In the genomic region with DNA sequence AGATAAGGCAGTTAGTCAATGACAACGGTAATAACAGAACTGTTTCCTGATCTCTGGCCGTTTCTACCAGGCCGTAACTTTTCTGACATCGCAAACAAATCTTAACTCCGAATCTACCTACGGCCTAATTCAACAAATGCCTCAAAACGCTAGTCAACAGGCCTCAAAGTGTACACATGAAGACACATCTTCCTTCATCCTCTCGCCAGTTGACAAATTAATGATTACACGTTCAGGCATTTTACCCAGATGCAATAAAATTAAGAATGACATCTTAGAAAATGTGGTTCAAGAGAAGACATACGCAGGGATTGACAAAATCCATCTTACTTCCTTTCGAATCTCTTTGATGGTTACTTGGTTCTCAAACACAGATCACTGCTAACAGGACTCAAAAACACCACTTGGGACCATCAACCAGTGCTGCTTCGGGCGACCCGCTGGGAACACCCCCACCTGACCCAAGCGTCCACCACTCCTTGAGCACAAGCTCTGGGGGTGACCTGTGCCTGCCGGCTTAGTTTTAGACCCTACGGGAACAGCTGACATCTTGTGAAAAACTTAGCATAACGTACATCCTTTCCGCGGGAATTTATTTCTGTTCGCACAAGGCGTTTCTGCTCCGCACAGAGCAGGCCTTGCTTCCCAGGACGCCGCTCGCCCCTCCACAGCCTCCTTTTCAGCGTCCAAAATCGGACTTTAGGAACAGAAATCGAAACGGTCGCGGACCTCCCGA, we compare ENCODE assay signal across 8 cellular contexts. TPM values are rescaled to one million over a fixed set of nuclear protein-coding genes. Genes with fewer than 3 reads are reported as not detected.
DNase-seq lines count a peak whose midpoint lies in the region; ATAC-seq lines count a peak whose summit lies in the region.

No MANE protein-coding gene starts in this region.

- ATAC-seq in GM19467 (IDR thresholded peaks at IDR 0.05; ENCODE audit: unreplicated experiment) (peak; percentile 2), esophagus mucosa (peak; percentile 34)

- peaks cover 13 to 50% (median 41%) of the 10 kb centered on the region in 11 experiments; a peak in 21 of 22 replicates for H3K27me3 ChIP-seq in BLaER1 treated with 17β-estradiol and CSF1 and Interleukin-3, amounts not matched to agents 10 nM and 100 nM
- H3K27me3 ChIP-seq in MG63: no peaks in the 10 kb centered on the region
- H3K27me3 ChIP-seq in muscle layer of colon (ENCODE audit: control insufficient read depth in 1 of 2, insufficient read depth in 2 of 2, low read length in 2 of 2): no peaks in the 10 kb centered on the region

- H3K9ac ChIP-seq in BLaER1 treated with 17β-estradiol and CSF1 and Interleukin-3, amounts not matched to agents 10 nM and 100 nM: peak overlapping the region; percentile 89 to 97 (median 95)
- H3K9ac ChIP-seq in muscle layer of colon (ENCODE audit: low read length): peak overlapping the region; percentile 36

- peak overlapping the region; percentile 80 to 97 (median 94) for H3K27ac ChIP-seq in BLaER1 treated with 17β-estradiol and CSF1 and Interleukin-3, amounts not matched to agents 10 nM and 100 nM
- H3K27ac ChIP-seq in muscle layer of colon (ENCODE audit: low read depth, low read length): peak overlapping the region; percentile 88

- H3K9me3 ChIP-seq in BLaER1 treated with 17β-estradiol and CSF1 and Interleukin-3, amounts not matched to agents 10 nM and 100 nM (replicated peaks in 1 of 11): no peaks in the 10 kb centered on the region
- H3K9me3 ChIP-seq in MG63 (no peaks in the 10 kb centered on the region), muscle layer of colon (ENCODE audit: low read length) (no peaks in the 10 kb centered on the region)

- peak; percentile 48 for DNase-seq in MG63
- DNase-seq in activated T-cell treated with anti-CD3 and anti-CD28 coated beads for 24 hours (ENCODE audit: low read depth): peak; percentile 16
- DNase-seq in superior temporal gyrus (ENCODE audit: extremely low spot score): peak; percentile 61
- no peak for DNase-seq in SHP77 treated with DMSO at 0.1 percent for 48 hours (lab: John Stamatoyannopoulos, UW)

- peaks cover 0 to 54% (median 23%) of the 10 kb centered on the region in 11 experiments; a peak in 14 of 22 replicates for H4K20me1 ChIP-seq in BLaER1 treated with 17β-estradiol and CSF1 and Interleukin-3, amounts not matched to agents 10 nM and 100 nM

- peaks cover 10 to 31% (median 23%) of the 10 kb centered on the region in 10 experiments; a peak in 19 of 20 replicates for H3K4me1 ChIP-seq in BLaER1 treated with 17β-estradiol and CSF1 and Interleukin-3, amounts not matched to agents 10 nM and 100 nM
- peaks cover 15% of the 10 kb centered on the region for H3K4me1 ChIP-seq in muscle layer of colon (ENCODE audit: insufficient read depth, low read length)

- peak overlapping the region; percentile 78 to 99 (median 96) for H3K4me3 ChIP-seq in BLaER1 treated with 17β-estradiol and CSF1 and Interleukin-3, amounts not matched to agents 10 nM and 100 nM
- H3K4me3 ChIP-seq in MG63: peak overlapping the region; percentile 51
- H3K4me3 ChIP-seq in muscle layer of colon (ENCODE audit: low read depth in 1 of 2, low read length in 2 of 2): peak overlapping the region; percentile 55 to 57

- H3K36me3 ChIP-seq in BLaER1 treated with 17β-estradiol and CSF1 and Interleukin-3, amounts not matched to agents 10 nM and 100 nM: no peaks in the 10 kb centered on the region; a peak in 1 of 22 replicates
- no peaks in the 10 kb centered on the region for H3K36me3 ChIP-seq in MG63
- no peaks in the 10 kb centered on the region for H3K36me3 ChIP-seq in muscle layer of colon (ENCODE audit: insufficient read depth, low read length)

- H3K4me2 ChIP-seq in BLaER1 treated with 17β-estradiol and CSF1 and Interleukin-3, amounts not matched to agents 10 nM and 100 nM: peak overlapping the region; percentile 72 to 93 (median 85)

RNA-seq across cellular contexts. Expression of a gene that starts 1.3 kb away (rescaled TPM):
- 3.4 and 3.5 TPM in 2 replicates for total RNA-seq in MG63 (2014; rRNA removed; shearing (Covaris generic); ENCODE audit: low replicate concordance)
- 5.8 TPM for total RNA-seq in esophagus mucosa
